In genomic region chr2:105904938-105905337, GRCh38 we compare ENCODE assay signal across 10 cellular contexts.
DNase-seq lines count a peak whose midpoint lies in the region; ATAC-seq and TF ChIP-seq lines count a peak whose summit lies in the region.
"Had no signal": no experiment of that assay in that cellular context is flagged by ENCODE, and none has a peak within 500 bp of the region (broad histone marks: within the 10 kb centered on the region; RNA-seq: fewer than 3 reads in every experiment).

No MANE protein-coding gene starts in this region.

- no peak overlapping the region for H3K4me3 Mint-ChIP-seq in GM23338

- no peaks in the 10 kb centered on the region for H4K20me1 ChIP-seq in GM23338 (replicated peaks; ENCODE audit: insufficient read depth)

- H3K9me2 ChIP-seq in GM23338 (ENCODE audit: insufficient read depth), result 0 out of 2 replicates have a peak, but pooled peaks cover 5% of the 10 kb centered on the region

- peaks cover 8% of the 10 kb centered on the region for H3K4me1 Mint-ChIP-seq in GM23338

- TF ChIP-seq CTCF in GM23338 (conservative IDR thresholded peaks at IDR 0.05; ENCODE audit: low read depth in 2 of 2), result no peak

- H3K27ac ChIP-seq in GM23338 (ENCODE audit: low read depth), result no peak overlapping the region

- peak; percentile 26 for DNase-seq in germinal center (ENCODE audit: low spot score)
- no peak for DNase-seq in D341Med (ENCODE audit: low spot score)
- no peak for DNase-seq in DMS 273 (lab: John Stamatoyannopoulos, UW; ENCODE audit: unreplicated experiment)
- DNase-seq in GM23338 (ENCODE audit: low spot score), result no peak
- DNase-seq: kidney glomerular epithelial cell; stimulated activated CD4-positive, alpha-beta T cell treated with anti-CD3 and anti-CD28 coated beads, Interleukin-12 subunit alpha, Interleukin-12 subunit beta, amount 100 ng/mL, for 4 hours had no signal

- H3K36me3 Mint-ChIP-seq in GM23338 (ENCODE audit: low read depth), result no peaks in the 10 kb centered on the region

- no peaks in the 10 kb centered on the region for H3K4me1 ChIP-seq in GM23338 (ENCODE audit: insufficient read depth)
- H3K4me1 ChIP-seq: HAP-1 had no signal

- no peak overlapping the region for H2AFZ ChIP-seq in GM23338

- H3K4me3 ChIP-seq in GM23338, result no peak overlapping the region
- H3K4me3 ChIP-seq: HAP-1 had no signal

- no peak overlapping the region for H3K27ac Mint-ChIP-seq in GM23338

- no peaks in the 10 kb centered on the region for H3K79me2 ChIP-seq in GM23338 (replicated peaks; ENCODE audit: insufficient read depth)

- peaks cover 9% of the 10 kb centered on the region for H3K27me3 Mint-ChIP-seq in GM23338 (ENCODE audit: insufficient read depth, low read depth, poor library complexity)

- H3F3A ChIP-seq in GM23338 (replicated peaks; ENCODE audit: low read depth), result no peaks in the 10 kb centered on the region

- ATAC-seq in GM18870 (IDR thresholded peaks at IDR 0.05; ENCODE audit: unreplicated experiment) (peak; percentile 97), GM21390 (IDR thresholded peaks at IDR 0.05; ENCODE audit: unreplicated experiment) (peak; percentile 85), HG03064 (IDR thresholded peaks at IDR 0.05; ENCODE audit: low read depth, unreplicated experiment) (peak; percentile 93), GM23338 (no peak)

- no peaks in the 10 kb centered on the region for H3K36me3 ChIP-seq in GM23338 (ENCODE audit: insufficient read depth)
- H3K36me3 ChIP-seq: HAP-1 had no signal

- H3K27me3 ChIP-seq in GM23338 (ENCODE audit: insufficient read depth), result no peaks in the 10 kb centered on the region

- peaks cover 3% of the 10 kb centered on the region; the same call in 2 of the 3 replicates for H3K9me3 Mint-ChIP-seq in GM23338

- H3K4me2 ChIP-seq in GM23338, result no peak overlapping the region

TF ChIP-seq in GM23338, 12 proteins besides CTCF, POLR2A, EP300 and RAD21:
- TF ChIP-seq NANOG (IDR thresholded peaks at IDR 0.05; ENCODE audit: borderline replicate concordance) (no peak), ZNF462 (CRISPR knock-in tag; IDR thresholded peaks at IDR 0.05) (no peak), EZH2phosphoT487 (IDR thresholded peaks at IDR 0.05; ENCODE audit: unreplicated experiment) (no peak), STAT1 (IDR thresholded peaks at IDR 0.05; ENCODE audit: unreplicated experiment) (no peak), POLR2AphosphoS5 (IDR thresholded peaks at IDR 0.05; ENCODE audit: low read depth) (no peak), ZNF331 (CRISPR knock-in tag; IDR thresholded peaks at IDR 0.05; ENCODE audit: low read depth) (no peak), EZH2 (IDR thresholded peaks at IDR 0.05; ENCODE audit: low read depth, unreplicated experiment) (no peak), JUNB (IDR thresholded peaks at IDR 0.05; ENCODE audit: unreplicated experiment) (no peak), ETS1 (IDR thresholded peaks at IDR 0.05) (no peak), ZNF114 (CRISPR knock-in tag; IDR thresholded peaks at IDR 0.05) (no peak), REST (IDR thresholded peaks at IDR 0.05; ENCODE audit: unreplicated experiment) (no peak), CREB1 (CRISPR knock-in tag; IDR thresholded peaks at IDR 0.05; ENCODE audit: low read depth) (no peak)
